16 cellular contexts compared by ENCODE assay signal in the genomic region with DNA sequence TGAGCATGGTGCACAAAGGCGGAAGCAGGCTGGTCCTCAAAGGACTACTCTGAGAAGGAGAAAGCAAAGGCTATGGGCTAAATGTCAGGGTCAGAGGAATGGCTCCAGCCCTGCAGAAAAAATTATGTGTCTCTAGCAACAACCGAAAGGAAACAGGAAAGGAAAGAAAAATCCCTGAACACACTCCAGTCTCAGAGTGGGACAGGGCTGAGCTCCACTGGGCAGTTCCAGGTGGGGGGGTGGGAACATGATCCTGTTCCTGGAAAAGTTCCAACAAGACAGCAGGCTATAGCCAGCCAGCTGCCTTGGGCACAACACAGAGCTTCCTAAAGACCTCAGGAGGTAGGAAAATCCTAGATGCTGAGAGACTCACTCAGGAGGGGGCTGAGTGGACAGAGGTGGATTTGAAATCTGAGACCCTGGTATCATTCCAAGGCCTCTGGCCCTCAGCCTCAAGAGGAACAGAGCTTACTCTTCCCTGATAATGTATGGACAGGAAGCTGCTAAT.
DNase-seq lines count a peak whose midpoint lies in the region; ATAC-seq and TF ChIP-seq lines count a peak whose summit lies in the region.
"Had no signal": no experiment of that assay in that cellular context is flagged by ENCODE, and none has a peak within 500 bp of the region (broad histone marks: within the 10 kb centered on the region; RNA-seq: fewer than 3 reads in every experiment).

No MANE protein-coding gene starts in this region.

- no peak for TF ChIP-seq POLR2A in Peyer's patch (IDR thresholded peaks at IDR 0.05)

- no peaks in the 10 kb centered on the region for H3K9me3 ChIP-seq in endodermal cell (ENCODE audit: control insufficient read depth, low read length)
- no peaks in the 10 kb centered on the region for H3K9me3 ChIP-seq in smooth muscle cell (replicated peaks; ENCODE audit: low read depth)
- H3K9me3 ChIP-seq in Peyer's patch = no peaks in the 10 kb centered on the region
- no peaks in the 10 kb centered on the region for H3K9me3 ChIP-seq in tibial artery
- H3K9me3 ChIP-seq: spleen, thoracic aorta had no signal

- intact Hi-C loops in tibial artery (cut with DNase I; ENCODE audit: low total_unique reads) = no loop called here

- H3K27me3 Mint-ChIP-seq in endodermal cell (ENCODE audit: insufficient read depth) = no peaks in the 10 kb centered on the region
- H3K27me3 Mint-ChIP-seq: CD4-positive, CD25-positive, alpha-beta regulatory T cell had no signal

- no peak for ATAC-seq in GM18867 (IDR thresholded peaks at IDR 0.05; ENCODE audit: unreplicated experiment)
- ATAC-seq: Panc1 had no signal

- H3F3A ChIP-seq in smooth muscle cell (ENCODE audit: low read depth) = no peaks in the 10 kb centered on the region

- H3K36me3 ChIP-seq in endodermal cell (ENCODE audit: control insufficient read depth, insufficient read depth, low read length) (no peaks in the 10 kb centered on the region), smooth muscle cell (ENCODE audit: low read depth) (no peaks in the 10 kb centered on the region), Peyer's patch (no peaks in the 10 kb centered on the region), tibial artery (no peaks in the 10 kb centered on the region)
- H3K36me3 ChIP-seq: spleen, thoracic aorta had no signal

- H3K4me1 Mint-ChIP-seq in endodermal cell = peaks cover 4% of the 10 kb centered on the region
- H3K4me1 Mint-ChIP-seq: CD4-positive, CD25-positive, alpha-beta regulatory T cell had no signal

- H3K9me3 Mint-ChIP-seq in endodermal cell = peaks cover 46% of the 10 kb centered on the region
- H3K9me3 Mint-ChIP-seq: activated naive CD4-positive, alpha-beta T cell treated with anti-CD3 and anti-CD28 coated beads for 36 hours; CD4-positive, CD25-positive, alpha-beta regulatory T cell had no signal

- no peak overlapping the region for H3K9ac ChIP-seq in endodermal cell (ENCODE audit: extremely low read depth, low read length, poor library complexity, severe bottlenecking)
- peak overlapping the region; percentile 16 for H3K9ac ChIP-seq in smooth muscle cell (ENCODE audit: low read depth)

- H3K4me1 ChIP-seq in endodermal cell (ENCODE audit: control insufficient read depth, insufficient read depth, low read length) (peaks cover 3% of the 10 kb centered on the region), smooth muscle cell (ENCODE audit: low read depth) (no peaks in the 10 kb centered on the region), Peyer's patch (no peaks in the 10 kb centered on the region), tibial artery (no peaks in the 10 kb centered on the region)
- H3K4me1 ChIP-seq: spleen had no signal

- H3K4me2 ChIP-seq in smooth muscle cell = peak overlapping the region; percentile 16

- peak overlapping the region; percentile 69 for H3K27ac ChIP-seq in endodermal cell (ENCODE audit: low read depth, low read length)
- peak overlapping the region; percentile 86 for H3K27ac ChIP-seq in smooth muscle cell (ENCODE audit: low read depth)
- no peak overlapping the region for H3K27ac ChIP-seq in Peyer's patch
- H3K27ac ChIP-seq in tibial artery = no peak overlapping the region
- H3K27ac ChIP-seq: spleen, thoracic aorta had no signal

- no peaks in the 10 kb centered on the region for H3K27me3 ChIP-seq in endodermal cell (ENCODE audit: control insufficient read depth, insufficient read depth, low read length, poor library complexity, severe bottlenecking)
- H3K27me3 ChIP-seq in smooth muscle cell (ENCODE audit: low read depth) = no peaks in the 10 kb centered on the region
- no peaks in the 10 kb centered on the region for H3K27me3 ChIP-seq in Peyer's patch
- no peaks in the 10 kb centered on the region for H3K27me3 ChIP-seq in tibial artery

- H3K36me3 Mint-ChIP-seq in endodermal cell (ENCODE audit: low read depth) = no peaks in the 10 kb centered on the region
- H3K36me3 Mint-ChIP-seq: CD4-positive, CD25-positive, alpha-beta regulatory T cell had no signal

- H4K20me1 ChIP-seq in smooth muscle cell (ENCODE audit: low read depth) = no peaks in the 10 kb centered on the region

- TF ChIP-seq CTCF in LNCaP clone FGC (IDR thresholded peaks at IDR 0.05; ENCODE audit: control insufficient read depth, extremely low read depth, insufficient read depth) (no peak), endodermal cell (conservative IDR thresholded peaks at IDR 0.05) (no peak), smooth muscle cell (IDR thresholded peaks at IDR 0.05; ENCODE audit: borderline replicate concordance, insufficient read depth, poor library complexity, severe bottlenecking) (no peak), Peyer's patch (IDR thresholded peaks at IDR 0.05) (no peak), tibial artery (IDR thresholded peaks at IDR 0.05) (no peak)

- H3K4me3 ChIP-seq in LNCaP clone FGC (ENCODE audit: low read depth, low read length) (no peak overlapping the region), endodermal cell (ENCODE audit: low read length) (no peak overlapping the region), smooth muscle cell (no peak overlapping the region), Peyer's patch (no peak overlapping the region), tibial artery (no peak overlapping the region)
- H3K4me3 ChIP-seq: spleen, thoracic aorta had no signal

- H3K79me2 ChIP-seq in smooth muscle cell (ENCODE audit: low read depth) = no peaks in the 10 kb centered on the region

- H3K27ac Mint-ChIP-seq in endodermal cell = no peak overlapping the region
- H3K27ac Mint-ChIP-seq: activated naive CD4-positive, alpha-beta T cell treated with anti-CD3 and anti-CD28 coated beads for 36 hours; CD4-positive, CD25-positive, alpha-beta regulatory T cell had no signal

- peak; percentile 19 for DNase-seq in LNCaP clone FGC (ENCODE audit: low read depth)
- DNase-seq in NCI-H748 (lab: John Stamatoyannopoulos, UW; ENCODE audit: unreplicated experiment) = peak; percentile 88
- DNase-seq in endodermal cell = no peak
- no peak for DNase-seq in smooth muscle cell (lab: John Stamatoyannopoulos, UW; ENCODE audit: unreplicated experiment)
- DNase-seq in Peyer's patch = no peak
- no peak for DNase-seq in tibial artery
- no peak for DNase-seq in RPMI8226
- DNase-seq: activated CD8-positive, alpha-beta memory T cell treated with anti-CD3 and anti-CD28 coated beads for 24 hours; activated naive CD4-positive, alpha-beta T cell treated with anti-CD3 and anti-CD28 coated beads for 36 hours; CD4-positive, CD25-positive, alpha-beta regulatory T cell; left cardiac atrium; NCI-H187 treated with DMSO at 0.1 percent for 48 hours; spleen had no signal

- no peak overlapping the region for H2AFZ ChIP-seq in smooth muscle cell (ENCODE audit: low read depth)

- WGBS in endodermal cell (ENCODE audit: insufficient coverage in 1 of 2, insufficient read length in 1 of 2), 2 experiments = 89 to 100% methylated on average over 1 to 2 of the region's 2 CpGs
- WGBS in smooth muscle cell (ENCODE audit: low lambda C conversion rate) = 71% methylated on average over 2 of the region's 2 CpGs

- H3K4me3 Mint-ChIP-seq in endodermal cell = no peak overlapping the region
- H3K4me3 Mint-ChIP-seq: activated naive CD4-positive, alpha-beta T cell treated with anti-CD3 and anti-CD28 coated beads for 36 hours; CD4-positive, CD25-positive, alpha-beta regulatory T cell had no signal

Comparison
In these comparisons a context has a peak if more than half of its experiments do, and no peak if none do; other contexts are left out.
1. DNase-seq: peak in LNCaP clone FGC (single experiment) and NCI-H748 (single experiment); none in endodermal cell (single experiment), smooth muscle cell (single experiment), Peyer's patch (0 of 3), tibial artery (0 of 2) and RPMI8226 (single experiment).
2. H3K27ac ChIP-seq: peak in endodermal cell (single experiment) and smooth muscle cell (single experiment); none in Peyer's patch (0 of 4) and tibial artery (0 of 2).